Comparison of ENCODE assay signal across 34 cellular contexts in genomic region chr6:116323863-116324262, GRCh38.
"Had no signal": no experiment of that assay in that cellular context is flagged by ENCODE, and none has a peak within 500 bp of the region (broad histone marks: within the 10 kb centered on the region; RNA-seq: fewer than 3 reads in every experiment).

No MANE protein-coding gene starts in this region.

- FAIRE-seq: TTC549 had no signal

- H3K27ac ChIP-seq: body of pancreas, colonic mucosa, gastroesophageal sphincter, ovary, right lobe of liver, vagina, VCaP had no signal

- H3K4me3 Mint-ChIP-seq: activated naive CD8-positive, alpha-beta T cell; immature natural killer cell; mesothelial cell of epicardium; naive B cell; stimulated activated effector memory CD8-positive, alpha-beta T cell treated with anti-CD3 and anti-CD28 coated beads, Interleukin-12 subunit alpha, Interleukin-12 subunit beta, amount 100 ng/mL, for 72 hours; stimulated activated naive CD8-positive, alpha-beta T cell treated with anti-CD3 and anti-CD28 coated beads, Interleukin-15, amount 100 ng/mL, for 72 hours; T-cell; T-helper 2 cell treated with Interferon-gamma antibody and Interleukin-4, amounts not matched to agents 5 μg/mL and 100 μg/mL, for 36 hours; type B pancreatic cell had no signal

- H3K36me3 ChIP-seq: colonic mucosa, gastroesophageal sphincter, ovary, right lobe of liver, vagina had no signal

- DNase-seq: activated CD4-positive, alpha-beta T cell treated with anti-CD3 and anti-CD28 coated beads for 48 hours; activated CD4-positive, alpha-beta T cell treated with anti-CD3 and anti-CD28 coated beads, Interleukin-2, amount 50 U/mL, for 48 hours; activated CD8-positive, alpha-beta memory T cell treated with anti-CD3 and anti-CD28 coated beads for 24 hours; activated effector memory CD4-positive, alpha-beta T cell treated with Interleukin-2 at 50 U/mL for 16 hours; activated naive CD4-positive, alpha-beta T cell treated with Interleukin-2 at 50 U/mL for 16 hours; anterior cingulate cortex; body of pancreas; cerebellar nuclear complex; colonic mucosa; effector CD8-positive, alpha-beta T cell; hippocampal formation; immature natural killer cell; kidney; left colon; mammary epithelial cell; naive B cell; ovary; right lobe of liver; stimulated activated CD4-positive, alpha-beta T cell treated with anti-CD3 and anti-CD28 coated beads, Interleukin-12 subunit alpha, Interleukin-12 subunit beta, amount 100 ng/mL, for 4 hours; stimulated activated CD4-positive, alpha-beta T cell treated with anti-CD3 and anti-CD28 coated beads, Interleukin-4, amount 100 ng/mL, for 1 hour; stimulated activated naive CD8-positive, alpha-beta T cell treated with anti-CD3 and anti-CD28 coated beads, Interleukin-15, amount 100 ng/mL, for 72 hours; substantia nigra; T-cell had no signal

- H3K4me1 ChIP-seq: body of pancreas, colonic mucosa, right lobe of liver, vagina had no signal

- H3K27me3 ChIP-seq: body of pancreas, colonic mucosa, gastroesophageal sphincter, ovary, right lobe of liver, vagina had no signal

- H3K4me3 ChIP-seq: body of pancreas, colonic mucosa, gastroesophageal sphincter, ovary, right lobe of liver, vagina had no signal

- H3K4me1 Mint-ChIP-seq: immature natural killer cell; stimulated activated effector memory CD8-positive, alpha-beta T cell treated with anti-CD3 and anti-CD28 coated beads, Interleukin-12 subunit alpha, Interleukin-12 subunit beta, amount 100 ng/mL, for 72 hours; stimulated activated naive CD8-positive, alpha-beta T cell treated with anti-CD3 and anti-CD28 coated beads, Interleukin-15, amount 100 ng/mL, for 72 hours; T-cell had no signal

- H3K27me3 Mint-ChIP-seq: activated naive CD8-positive, alpha-beta T cell; naive B cell; progenitor cell of endocrine pancreas; stimulated activated naive CD8-positive, alpha-beta T cell treated with anti-CD3 and anti-CD28 coated beads, Interleukin-15, amount 100 ng/mL, for 72 hours; T-cell; type B pancreatic cell had no signal

- H3K36me3 Mint-ChIP-seq: immature natural killer cell; mesothelial cell of epicardium; stimulated activated effector memory CD8-positive, alpha-beta T cell treated with anti-CD3 and anti-CD28 coated beads, Interleukin-12 subunit alpha, Interleukin-12 subunit beta, amount 100 ng/mL, for 72 hours; T-cell; type B pancreatic cell had no signal

- H3K9me3 Mint-ChIP-seq: immature natural killer cell; mesothelial cell of epicardium; naive B cell; stimulated activated effector memory CD8-positive, alpha-beta T cell treated with anti-CD3 and anti-CD28 coated beads, Interleukin-12 subunit alpha, Interleukin-12 subunit beta, amount 100 ng/mL, for 72 hours; stimulated activated naive CD8-positive, alpha-beta T cell treated with anti-CD3 and anti-CD28 coated beads, Interleukin-15, amount 100 ng/mL, for 72 hours; T-cell; T-helper 2 cell treated with Interferon-gamma antibody and Interleukin-4, amounts not matched to agents 5 μg/mL and 100 μg/mL, for 36 hours; type B pancreatic cell had no signal

- H3K27ac Mint-ChIP-seq: activated naive CD8-positive, alpha-beta T cell; immature natural killer cell; naive B cell; progenitor cell of endocrine pancreas; stimulated activated effector memory CD8-positive, alpha-beta T cell treated with anti-CD3 and anti-CD28 coated beads, Interleukin-12 subunit alpha, Interleukin-12 subunit beta, amount 100 ng/mL, for 72 hours; stimulated activated naive CD8-positive, alpha-beta T cell treated with anti-CD3 and anti-CD28 coated beads, Interleukin-15, amount 100 ng/mL, for 72 hours; T-cell; T-helper 2 cell treated with Interferon-gamma antibody and Interleukin-4, amounts not matched to agents 5 μg/mL and 100 μg/mL, for 36 hours; type B pancreatic cell had no signal

- ATAC-seq: activated CD4-positive, CD25-positive, alpha-beta regulatory T cell treated with anti-CD3 and anti-CD28 coated beads, Interleukin-2, amount 50 U/mL, for 24 hours; body of pancreas; gastroesophageal sphincter; left colon; right lobe of liver; stimulated activated effector memory CD8-positive, alpha-beta T cell treated with anti-CD3 and anti-CD28 coated beads, Interleukin-12 subunit alpha, Interleukin-12 subunit beta, amount 100 ng/mL, for 72 hours; stimulated activated naive CD8-positive, alpha-beta T cell treated with anti-CD3 and anti-CD28 coated beads, Interleukin-15, amount 100 ng/mL, for 72 hours; T-cell had no signal

- H3K9me3 ChIP-seq: body of pancreas, colonic mucosa, gastroesophageal sphincter, ovary, right lobe of liver, vagina had no signal
